13 cellular contexts compared by ENCODE assay signal in the genomic region with DNA sequence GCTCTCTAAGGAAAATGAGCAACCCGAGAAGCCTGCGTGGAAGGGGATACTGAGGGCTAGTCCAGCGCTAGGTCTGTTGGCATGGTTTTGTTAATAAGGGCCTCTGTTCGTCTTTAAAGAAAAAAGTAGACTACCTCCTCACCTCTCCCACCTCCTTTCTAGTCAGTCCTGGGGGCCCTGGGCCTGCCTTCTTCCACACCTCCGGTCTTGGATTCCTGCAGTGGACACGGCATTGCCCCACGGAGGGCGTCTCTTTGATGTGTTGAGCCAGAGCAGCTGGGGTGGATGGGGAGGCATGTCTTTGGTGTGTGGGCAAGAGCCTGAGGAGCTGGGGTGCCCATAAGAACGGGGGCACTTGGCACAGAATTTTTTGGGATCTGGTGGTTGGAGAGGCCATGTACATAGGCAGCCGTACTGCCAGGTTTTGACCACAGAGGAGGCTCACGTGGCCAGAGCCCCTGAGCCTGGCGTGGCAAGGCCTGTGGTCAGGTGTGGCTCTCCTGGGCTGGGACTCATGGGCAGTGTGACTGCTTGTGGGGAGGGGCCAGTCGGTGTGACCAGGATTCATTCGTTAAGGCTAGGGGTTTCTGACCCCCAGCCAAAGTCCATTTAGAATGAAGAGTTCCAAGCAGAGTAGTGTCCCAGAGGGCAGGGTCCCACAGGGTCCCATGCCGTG. TPM values are rescaled to one million over a fixed set of nuclear protein-coding genes. Genes with fewer than 3 reads are reported as not detected.
DNase-seq lines count a peak whose midpoint lies in the region; ATAC-seq and TF ChIP-seq lines count a peak whose summit lies in the region.
"Had no signal": no experiment of that assay in that cellular context is flagged by ENCODE, and none has a peak within 500 bp of the region (broad histone marks: within the 10 kb centered on the region; RNA-seq: fewer than 3 reads in every experiment).

No MANE protein-coding gene starts in this region.

- H3K27ac Mint-ChIP-seq in Caco-2 (ENCODE audit: unreplicated experiment) = peak overlapping the region; percentile 3
- peak overlapping the region in 2 of 5 experiments; percentile 60 to 73 for H3K27ac Mint-ChIP-seq in brain
- H3K27ac Mint-ChIP-seq: naive thymus-derived CD4-positive, alpha-beta T cell had no signal

- CTCF ChIA-PET in Caco-2 (lab: Charles Lee) = interaction anchor here (0.5 to 1.5 kb wide), 27 partner anchors 10 to 368 kb away, joined by 3 to 14 read pairs (median 4); partner anchors contain the start of genes ABCB8, ABCF2, AGAP3 and CDK5

- BruUV-seq in Caco-2 (replicated peaks; lab: Mats Ljungman, UMichigan) = no TSS peak

- no peaks in the 10 kb centered on the region for H3K9me3 Mint-ChIP-seq in Caco-2 (ENCODE audit: unreplicated experiment)
- H3K9me3 Mint-ChIP-seq in brain = no peaks in the 10 kb centered on the region
- H3K9me3 Mint-ChIP-seq: naive thymus-derived CD4-positive, alpha-beta T cell had no signal

- no peak for TF ChIP-seq CTCF in Caco-2 (IDR thresholded peaks at IDR 0.05; ENCODE audit: insufficient read depth in 1 of 2, low read depth in 1 of 2, low read length in 1 of 2, severe bottlenecking in 1 of 2, unreplicated experiment in 1 of 2)
- TF ChIP-seq CTCF in brain (conservative IDR thresholded peaks at IDR 0.05) = peak; percentile 38 to 63

- H3K27me3 Mint-ChIP-seq in Caco-2 (ENCODE audit: insufficient read depth, unreplicated experiment) (no peaks in the 10 kb centered on the region), brain (peaks cover 4% of the 10 kb centered on the region)
- H3K27me3 Mint-ChIP-seq: naive thymus-derived CD4-positive, alpha-beta T cell had no signal

- H3K4me3 Mint-ChIP-seq in Caco-2 (ENCODE audit: unreplicated experiment) (no peak overlapping the region), brain (peak overlapping the region in 2 of 5 experiments; percentile 14 to 65)
- H3K4me3 Mint-ChIP-seq: naive thymus-derived CD4-positive, alpha-beta T cell had no signal

- H3K4me1 ChIP-seq in Caco-2 = no peaks in the 10 kb centered on the region

- peaks cover 6% of the 10 kb centered on the region for H3K36me3 ChIP-seq in Caco-2 (ENCODE audit: control insufficient read depth, insufficient read depth, low read length)

- intact Hi-C loops in Caco-2 (cut with micrococcal nuclease; ENCODE audit: unreplicated experiment) = loop anchor here (1.0 kb wide), 3 partner anchors 44 to 179 kb away; no protein-coding TSS in a partner anchor

- ATAC-seq in HG02642 (IDR thresholded peaks at IDR 0.05; ENCODE audit: poor library complexity, unreplicated experiment) = peak; percentile 6
- ATAC-seq in HG03378 (IDR thresholded peaks at IDR 0.05; ENCODE audit: unreplicated experiment) = no peak

- peaks cover 45% of the 10 kb centered on the region for H3K36me3 Mint-ChIP-seq in Caco-2 (ENCODE audit: insufficient read depth, unreplicated experiment)
- peaks cover 59% of the 10 kb centered on the region for H3K36me3 Mint-ChIP-seq in brain

- H3K4me3 ChIP-seq in Caco-2 (ENCODE audit: low read depth, low read length) = no peak overlapping the region
- H3K4me3 ChIP-seq: left lung had no signal

- DNase-seq in Caco-2 = no peak
- DNase-seq in NCI-H1105 treated with DMSO at 0.1 percent for 48 hours (lab: John Stamatoyannopoulos, UW) = no peak
- DNase-seq in stimulated activated CD4-positive, alpha-beta T cell treated with anti-CD3 and anti-CD28 coated beads, Interleukin-1b, Interleukin-23, amount 100 ng/mL, for 48 hours = no peak
- DNase-seq: cortex of kidney, DMS79 had no signal

- H3K9me3 ChIP-seq in Caco-2 = no peaks in the 10 kb centered on the region
- H3K9me3 ChIP-seq: esophagus muscularis mucosa, left lung had no signal

- H3K27me3 ChIP-seq in Caco-2 (replicated peaks; ENCODE audit: control insufficient read depth, insufficient read depth, low read length) = no peaks in the 10 kb centered on the region
- H3K27me3 ChIP-seq: esophagus muscularis mucosa, left lung had no signal

- POLR2A ChIA-PET in Caco-2 (lab: Charles Lee) = no interaction called here

- H3K4me1 Mint-ChIP-seq in Caco-2 (ENCODE audit: low read depth, unreplicated experiment) = no peaks in the 10 kb centered on the region
- peaks cover 50% of the 10 kb centered on the region for H3K4me1 Mint-ChIP-seq in brain

RNA-seq across cellular contexts. Expression of gene AGAP3, which starts 38.1 kb away (rescaled TPM):
- 70.2 and 76.6 TPM in 2 replicates for total RNA-seq in Caco-2 (2022)
- 221 TPM for polyA plus RNA-seq in brain (ENCODE audit: insufficient read depth, low read depth, low replicate concordance)

RNA-seq across cellular contexts. Expression of gene TMUB1, which starts 41.0 kb away (rescaled TPM):
- total RNA-seq in Caco-2 (2022) = 68.1 and 75.0 TPM in 2 replicates
- 80.0 TPM for polyA plus RNA-seq in brain (ENCODE audit: insufficient read depth, low read depth, low replicate concordance)

RNA-seq across cellular contexts. Expression of gene GBX1, which starts 43.2 kb away (rescaled TPM):
- total RNA-seq in Caco-2 (2022) = not detected in 2 replicates
- polyA plus RNA-seq in brain (ENCODE audit: insufficient read depth, low read depth, low replicate concordance) = not detected
- total RNA-seq: esophagus muscularis mucosa; H4; HT1080; left lung; naive thymus-derived CD4-positive, alpha-beta T cell had no signal
- polyA plus RNA-seq: naive thymus-derived CD4-positive, alpha-beta T cell had no signal

RNA-seq across cellular contexts. Expression of gene FASTK, which starts 43.7 kb away (rescaled TPM):
- total RNA-seq in Caco-2 (2022) = 114 and 119 TPM in 2 replicates
- 47.4 TPM for polyA plus RNA-seq in brain (ENCODE audit: insufficient read depth, low read depth, low replicate concordance)

Comparison
In these comparisons a context has a peak if more than half of its experiments do, and no peak if none do; other contexts are left out.
1. CTCF ChIP-seq: peak in brain (2 of 2); none in Caco-2 (0 of 2).